3 cellular contexts compared by ENCODE assay signal in the genomic region with DNA sequence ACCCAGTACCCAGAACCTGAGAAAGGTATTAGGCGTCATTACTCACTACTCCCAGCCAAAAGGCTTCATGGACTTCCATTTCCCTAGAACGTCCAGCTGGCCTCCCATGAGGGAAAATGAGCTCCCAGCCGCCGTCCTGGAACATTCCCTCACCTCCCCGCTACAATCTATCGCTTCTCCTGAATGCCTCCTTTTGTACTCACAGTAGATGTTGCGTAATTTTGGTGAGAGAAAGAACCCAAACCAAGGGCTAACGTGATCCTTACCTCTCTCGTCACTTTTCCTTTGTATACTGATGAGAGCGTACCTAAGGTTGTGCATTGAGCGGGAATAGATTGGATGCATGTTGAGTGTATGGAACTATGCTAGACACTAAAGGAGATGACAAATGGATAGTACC.
TF ChIP-seq lines count a peak whose summit lies in the region.

No MANE protein-coding gene starts in this region.

TF ChIP-seq in HepG2, 621 proteins besides CTCF, POLR2A, EP300 and RAD21:
- TF ChIP-seq KDM5B (CRISPR knock-in tag; IDR thresholded peaks at IDR 0.05; ENCODE audit: borderline replicate concordance) (no peak), CEBPB (IDR thresholded peaks at IDR 0.05; ENCODE audit: borderline replicate concordance, low read depth, low read length) (peak; percentile 53)

TF ChIP-seq in Ishikawa, 13 proteins besides CTCF, POLR2A, EP300 and RAD21 (continued from another document):
- peak; percentile 33; the same call in 1 of the 2 replicates for TF ChIP-seq CEBPB (IDR thresholded peaks at IDR 0.05)

TF ChIP-seq in H1, 55 proteins besides CTCF, POLR2A, EP300 and RAD21:
- TF ChIP-seq CEBPB (IDR thresholded peaks at IDR 0.05; ENCODE audit: low read depth, low read length) (peak; percentile 76; the same call in 1 of the 2 replicates), SP1 (IDR thresholded peaks at IDR 0.05; ENCODE audit: low read depth, low read length) (no peak), RFX5 (IDR thresholded peaks at IDR 0.05; ENCODE audit: borderline replicate concordance, low read depth, low read length) (no peak), KDM1A (IDR thresholded peaks at IDR 0.05; ENCODE audit: borderline replicate concordance, low read length) (no peak), SUZ12 (IDR thresholded peaks at IDR 0.05; ENCODE audit: low read length) (no peak), PHF8 (conservative IDR thresholded peaks at IDR 0.05; ENCODE audit: low read depth, low read length) (no peak), SRF (IDR thresholded peaks at IDR 0.05; ENCODE audit: low read depth, low read length) (no peak)
